Comparison of ENCODE assay signal across 25 cellular contexts in the genomic region with DNA sequence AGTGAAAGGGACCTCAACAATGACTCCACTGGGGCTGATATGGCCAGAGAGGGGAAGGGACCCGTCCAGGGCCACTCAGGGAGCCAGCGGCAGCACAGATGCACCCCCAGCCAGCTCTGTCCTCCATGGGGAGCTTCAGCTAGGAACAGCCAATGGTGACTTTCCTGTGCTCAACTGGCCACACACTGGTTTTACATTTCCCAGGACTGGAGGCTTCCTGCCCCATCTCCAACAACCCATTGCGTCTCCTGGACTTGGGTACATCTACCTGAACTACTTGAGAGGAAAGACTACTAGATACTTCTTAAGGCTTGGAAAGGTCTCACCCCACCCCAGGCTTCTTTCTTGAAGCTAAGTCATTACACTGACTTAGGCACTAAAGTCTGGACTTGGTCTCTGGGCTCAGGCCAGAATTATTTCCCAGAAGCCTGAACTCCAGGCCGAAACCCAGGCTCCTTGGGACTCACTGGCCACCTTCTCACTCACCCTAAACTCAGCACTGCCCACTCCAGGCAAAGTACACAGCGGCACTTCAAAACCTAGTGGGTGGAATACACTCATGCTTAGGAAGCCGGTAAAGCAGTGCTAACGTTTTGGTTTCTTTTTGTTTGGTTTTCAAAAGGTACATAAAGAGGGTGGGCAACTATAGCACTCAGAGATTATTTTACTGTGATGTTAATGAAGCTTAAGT. TPM values are rescaled to one million over a fixed set of nuclear protein-coding genes. Genes with fewer than 3 reads are reported as not detected.
DNase-seq lines count a peak whose midpoint lies in the region; ATAC-seq, FAIRE-seq and TF ChIP-seq lines count a peak whose summit lies in the region.
"Had no signal": no experiment of that assay in that cellular context is flagged by ENCODE, and none has a peak within 500 bp of the region (broad histone marks: within the 10 kb centered on the region; RNA-seq: fewer than 3 reads in every experiment).

No MANE protein-coding gene starts in this region.

- intact Hi-C loops in upper lobe of right lung (cut with DNase I) = no loop called here

- no peaks in the 10 kb centered on the region for H3K9me3 ChIP-seq in upper lobe of right lung
- H3K9me3 ChIP-seq: neutrophil, Peyer's patch, SJSA1 had no signal

- no peak overlapping the region for H3K27ac ChIP-seq in upper lobe of right lung
- H3K27ac ChIP-seq: brain microvascular endothelial cell, KMS-11, neutrophil, Peyer's patch, SJSA1 had no signal

- TF ChIP-seq CTCF in upper lobe of right lung (IDR thresholded peaks at IDR 0.05) = no peak

- peaks cover 9% of the 10 kb centered on the region for H3K4me1 Mint-ChIP-seq in activated naive CD4-positive, alpha-beta T cell treated with anti-CD3 and anti-CD28 coated beads, Interleukin-2, amount 50 U/mL, for 24 hours
- H3K4me1 Mint-ChIP-seq in central memory CD8-positive, alpha-beta T cell = no peaks in the 10 kb centered on the region
- peaks cover 2 to 11% (median 6%) of the 10 kb centered on the region in 3 donors for H3K4me1 Mint-ChIP-seq in T-cell

- no peaks in the 10 kb centered on the region for H3K36me3 Mint-ChIP-seq in activated naive CD4-positive, alpha-beta T cell treated with anti-CD3 and anti-CD28 coated beads, Interleukin-2, amount 50 U/mL, for 24 hours
- no peaks in the 10 kb centered on the region for H3K36me3 Mint-ChIP-seq in central memory CD8-positive, alpha-beta T cell (ENCODE audit: insufficient read depth)
- H3K36me3 Mint-ChIP-seq in T-cell = no peaks in the 10 kb centered on the region
- H3K36me3 Mint-ChIP-seq: activated naive CD4-positive, alpha-beta T cell treated with anti-CD3 and anti-CD28 coated beads, Interleukin-2, amount 50 U/mL, for 72 hours; CD4-positive, CD25-positive, alpha-beta regulatory T cell had no signal

- H3K4me3 ChIP-seq in upper lobe of right lung = no peak overlapping the region
- H3K4me3 ChIP-seq: Peyer's patch, SJSA1 had no signal

- POLR2A ChIA-PET in T-cell (lab: Charles Lee) = no interaction called here

- no peaks in the 10 kb centered on the region for H3K36me3 ChIP-seq in upper lobe of right lung
- H3K36me3 ChIP-seq: brain microvascular endothelial cell, neutrophil, Peyer's patch, SJSA1 had no signal

- CTCF ChIA-PET in T-cell (lab: Charles Lee) = no interaction called here

- peaks cover 43% of the 10 kb centered on the region for H3K27me3 ChIP-seq in upper lobe of right lung

- FAIRE-seq in frontal cortex (lab: Jason Lieb, UNC) = no peak

- no peak overlapping the region for H3K27ac Mint-ChIP-seq in activated naive CD4-positive, alpha-beta T cell treated with anti-CD3 and anti-CD28 coated beads, Interleukin-2, amount 50 U/mL, for 24 hours
- H3K27ac Mint-ChIP-seq in central memory CD8-positive, alpha-beta T cell (ENCODE audit: low read depth) = no peak overlapping the region
- H3K27ac Mint-ChIP-seq in T-cell = no peak overlapping the region
- H3K27ac Mint-ChIP-seq: activated CD8-positive, alpha-beta T cell treated with anti-CD3 and anti-CD28 coated beads, Interleukin-2, amount 10 ng/mL, durations not matched to agents 7 days and 5 days; activated naive CD4-positive, alpha-beta T cell treated with anti-CD3 and anti-CD28 coated beads, Interleukin-2, amount 50 U/mL, for 72 hours; activated T-cell treated with anti-CD3 and anti-CD28 coated beads, Interleukin-2, amount 50 U/mL, for 24 hours; CD4-positive, CD25-positive, alpha-beta regulatory T cell; dendritic cell treated with granulocyte-macrophage colony-stimulating factor and Interleukin-4, amounts not matched to agents 40 ng/mL and 50 ng/mL, for 4 days; HFFc6; T-helper 2 cell treated with Interferon-gamma antibody and Interleukin-4, amounts not matched to agents 5 μg/mL and 100 μg/mL, for 36 hours had no signal

- no peaks in the 10 kb centered on the region for H3K9me3 Mint-ChIP-seq in activated naive CD4-positive, alpha-beta T cell treated with anti-CD3 and anti-CD28 coated beads, Interleukin-2, amount 50 U/mL, for 24 hours
- no peaks in the 10 kb centered on the region for H3K9me3 Mint-ChIP-seq in central memory CD8-positive, alpha-beta T cell
- no peaks in the 10 kb centered on the region for H3K9me3 Mint-ChIP-seq in T-cell
- H3K9me3 Mint-ChIP-seq: activated naive CD4-positive, alpha-beta T cell treated with anti-CD3 and anti-CD28 coated beads, Interleukin-2, amount 50 U/mL, for 72 hours; activated T-cell treated with anti-CD3 and anti-CD28 coated beads, Interleukin-2, amount 50 U/mL, for 24 hours; dendritic cell treated with granulocyte-macrophage colony-stimulating factor and Interleukin-4, amounts not matched to agents 40 ng/mL and 50 ng/mL, for 4 days; HFFc6; T-helper 2 cell treated with Interferon-gamma antibody and Interleukin-4, amounts not matched to agents 5 μg/mL and 100 μg/mL, for 36 hours had no signal

- no peak for DNase-seq in activated naive CD4-positive, alpha-beta T cell treated with Interleukin-2 at 50 U/mL for 16 hours
- DNase-seq in central memory CD8-positive, alpha-beta T cell (ENCODE audit: low spot score in 2 of 2) = no peak
- DNase-seq in mesenteric fat pad (ENCODE audit: low spot score) = peak; percentile 81
- DNase-seq in upper lobe of right lung = no peak
- DNase-seq in T-cell = no peak
- no peak for DNase-seq in frontal cortex (ENCODE audit: low spot score in 2 of 2)
- DNase-seq: activated CD8-positive, alpha-beta T cell treated with anti-CD3 and anti-CD28 coated beads, Interleukin-2, amount 10 ng/mL, durations not matched to agents 7 days and 5 days; activated T-cell treated with anti-CD3 and anti-CD28 coated beads, Interleukin-2, amount 50 U/mL, for 24 hours; brain microvascular endothelial cell; CD4-positive, CD25-positive, alpha-beta regulatory T cell; foreskin melanocyte; HFFc6; left cardiac atrium; midbrain; MV-4-11; Peyer's patch had no signal

- no peak for ATAC-seq in central memory CD8-positive, alpha-beta T cell (replicated peaks; ENCODE audit: extremely low read depth, poor library complexity, severe bottlenecking)
- ATAC-seq in upper lobe of right lung = peak; percentile 56
- ATAC-seq in T-cell (replicated peaks in 1 of 4) = no peak
- ATAC-seq in GM21360 (IDR thresholded peaks at IDR 0.05; ENCODE audit: unreplicated experiment) = no peak
- ATAC-seq: activated CD8-positive, alpha-beta T cell treated with anti-CD3 and anti-CD28 coated beads, Interleukin-2, amount 10 ng/mL, durations not matched to agents 7 days and 5 days; activated naive CD4-positive, alpha-beta T cell treated with anti-CD3 and anti-CD28 coated beads, Interleukin-2, amount 50 U/mL, for 72 hours; left cardiac atrium had no signal

- H3K4me3 Mint-ChIP-seq in activated naive CD4-positive, alpha-beta T cell treated with anti-CD3 and anti-CD28 coated beads, Interleukin-2, amount 50 U/mL, for 24 hours = peak overlapping the region; percentile 58
- H3K4me3 Mint-ChIP-seq in central memory CD8-positive, alpha-beta T cell = peak overlapping the region; percentile 60
- peak overlapping the region in 1 of 3 donors; percentile 61 for H3K4me3 Mint-ChIP-seq in T-cell
- H3K4me3 Mint-ChIP-seq: activated CD8-positive, alpha-beta T cell treated with anti-CD3 and anti-CD28 coated beads, Interleukin-2, amount 10 ng/mL, durations not matched to agents 7 days and 5 days; activated T-cell treated with anti-CD3 and anti-CD28 coated beads, Interleukin-2, amount 50 U/mL, for 24 hours; dendritic cell treated with granulocyte-macrophage colony-stimulating factor and Interleukin-4, amounts not matched to agents 40 ng/mL and 50 ng/mL, for 4 days; HFFc6 had no signal

- peaks cover 24% of the 10 kb centered on the region for H3K27me3 Mint-ChIP-seq in activated naive CD4-positive, alpha-beta T cell treated with anti-CD3 and anti-CD28 coated beads, Interleukin-2, amount 50 U/mL, for 24 hours
- H3K27me3 Mint-ChIP-seq in central memory CD8-positive, alpha-beta T cell = peaks cover 87% of the 10 kb centered on the region
- peaks cover 36 to 54% of the 10 kb centered on the region in 2 donors for H3K27me3 Mint-ChIP-seq in T-cell

- H3K4me1 ChIP-seq in upper lobe of right lung = peaks cover 5% of the 10 kb centered on the region

RNA-seq across cellular contexts. Expression of a gene that starts 1.6 kb away (rescaled TPM):
- total RNA-seq in mesenteric fat pad (not detected), upper lobe of right lung (0.87 TPM), T-cell (not detected), frontal cortex (42.0 TPM)
- total RNA-seq: activated CD8-positive, alpha-beta T cell treated with anti-CD3 and anti-CD28 coated beads, Interleukin-2, amount 10 ng/mL, durations not matched to agents 7 days and 5 days; activated naive CD4-positive, alpha-beta T cell treated with anti-CD3 and anti-CD28 coated beads, Interleukin-2, amount 50 U/mL, for 72 hours; CD4-positive, CD25-positive, alpha-beta regulatory T cell; HFFc6; subcutaneous adipose tissue had no signal

RNA-seq across cellular contexts. Expression of a gene that starts 30.2 kb away (rescaled TPM):
- total RNA-seq in mesenteric fat pad (26.3 TPM), upper lobe of right lung (13.7 TPM), T-cell (1 to 10 TPM; 2.0 to 8.2 (median 5.2) TPM), frontal cortex (11.0 TPM)

Comparison
In these comparisons a context has a peak if more than half of its experiments do, and no peak if none do; other contexts are left out.
1. RNA of a gene that starts 1.6 kb away (total RNA-seq): 42.0 TPM in frontal cortex (single experiment); 0.87 TPM in upper lobe of right lung (single experiment), not detected in mesenteric fat pad (single experiment) and not detected in T-cell; every median in the first group is over 10 times any median in the second.